ENCODE assay signal across 8 cellular contexts in genomic region chr13:108915095-108915633, GRCh38.
DNase-seq lines count a peak whose midpoint lies in the region; ATAC-seq and TF ChIP-seq lines count a peak whose summit lies in the region.

No MANE protein-coding gene starts in this region.

- H3K27ac Mint-ChIP-seq in activated naive CD4-positive, alpha-beta T cell treated with anti-CD3 and anti-CD28 coated beads, Interleukin-2, amount 50 U/mL, for 24 hours = no peak overlapping the region
- peak overlapping the region; percentile 78 for H3K27ac Mint-ChIP-seq in stimulated activated effector memory CD8-positive, alpha-beta T cell treated with anti-CD3 and anti-CD28 coated beads, Interleukin-12 subunit alpha, Interleukin-12 subunit beta, amount 100 ng/mL, for 72 hours

- no peaks in the 10 kb centered on the region for H3K27me3 Mint-ChIP-seq in activated naive CD4-positive, alpha-beta T cell treated with anti-CD3 and anti-CD28 coated beads, Interleukin-2, amount 50 U/mL, for 24 hours

- ATAC-seq in HG03460 (IDR thresholded peaks at IDR 0.05; ENCODE audit: unreplicated experiment) (peak; percentile 31), HG03565 (IDR thresholded peaks at IDR 0.05; ENCODE audit: unreplicated experiment) (no peak), GM18861 (IDR thresholded peaks at IDR 0.05; ENCODE audit: unreplicated experiment) (no peak)
- ATAC-seq in stimulated activated effector memory CD8-positive, alpha-beta T cell treated with anti-CD3 and anti-CD28 coated beads, Interleukin-12 subunit alpha, Interleukin-12 subunit beta, amount 100 ng/mL, for 72 hours = no peak

- peak; percentile 99 for TF ChIP-seq CTCF in VCaP (conservative IDR thresholded peaks at IDR 0.05)

- H3K4me3 Mint-ChIP-seq in activated naive CD4-positive, alpha-beta T cell treated with anti-CD3 and anti-CD28 coated beads, Interleukin-2, amount 50 U/mL, for 24 hours = peak overlapping the region; percentile 70
- peak overlapping the region; percentile 38 for H3K4me3 Mint-ChIP-seq in stimulated activated effector memory CD8-positive, alpha-beta T cell treated with anti-CD3 and anti-CD28 coated beads, Interleukin-12 subunit alpha, Interleukin-12 subunit beta, amount 100 ng/mL, for 72 hours

- no peak overlapping the region for H3K27ac ChIP-seq in VCaP

- H3K4me1 Mint-ChIP-seq in activated naive CD4-positive, alpha-beta T cell treated with anti-CD3 and anti-CD28 coated beads, Interleukin-2, amount 50 U/mL, for 24 hours = peaks cover 16% of the 10 kb centered on the region
- peaks cover 16% of the 10 kb centered on the region for H3K4me1 Mint-ChIP-seq in stimulated activated effector memory CD8-positive, alpha-beta T cell treated with anti-CD3 and anti-CD28 coated beads, Interleukin-12 subunit alpha, Interleukin-12 subunit beta, amount 100 ng/mL, for 72 hours

- no peak for DNase-seq in activated naive CD4-positive, alpha-beta T cell treated with Interleukin-2 at 50 U/mL for 16 hours
- DNase-seq in glomerular visceral epithelial cell (ENCODE audit: extremely low spot score) = peak; percentile 34
- DNase-seq in stimulated activated effector memory CD8-positive, alpha-beta T cell treated with anti-CD3 and anti-CD28 coated beads, Interleukin-12 subunit alpha, Interleukin-12 subunit beta, amount 100 ng/mL, for 72 hours (ENCODE audit: low spot score in 2 of 2) = no peak

- no peaks in the 10 kb centered on the region for H3K9me3 Mint-ChIP-seq in activated naive CD4-positive, alpha-beta T cell treated with anti-CD3 and anti-CD28 coated beads, Interleukin-2, amount 50 U/mL, for 24 hours
- H3K9me3 Mint-ChIP-seq in stimulated activated effector memory CD8-positive, alpha-beta T cell treated with anti-CD3 and anti-CD28 coated beads, Interleukin-12 subunit alpha, Interleukin-12 subunit beta, amount 100 ng/mL, for 72 hours = no peaks in the 10 kb centered on the region

- H3K36me3 Mint-ChIP-seq in activated naive CD4-positive, alpha-beta T cell treated with anti-CD3 and anti-CD28 coated beads, Interleukin-2, amount 50 U/mL, for 24 hours = no peaks in the 10 kb centered on the region
- H3K36me3 Mint-ChIP-seq in stimulated activated effector memory CD8-positive, alpha-beta T cell treated with anti-CD3 and anti-CD28 coated beads, Interleukin-12 subunit alpha, Interleukin-12 subunit beta, amount 100 ng/mL, for 72 hours = peaks cover 6% of the 10 kb centered on the region
